ENCODE assay signal across 1 cellular context in the genomic region with DNA sequence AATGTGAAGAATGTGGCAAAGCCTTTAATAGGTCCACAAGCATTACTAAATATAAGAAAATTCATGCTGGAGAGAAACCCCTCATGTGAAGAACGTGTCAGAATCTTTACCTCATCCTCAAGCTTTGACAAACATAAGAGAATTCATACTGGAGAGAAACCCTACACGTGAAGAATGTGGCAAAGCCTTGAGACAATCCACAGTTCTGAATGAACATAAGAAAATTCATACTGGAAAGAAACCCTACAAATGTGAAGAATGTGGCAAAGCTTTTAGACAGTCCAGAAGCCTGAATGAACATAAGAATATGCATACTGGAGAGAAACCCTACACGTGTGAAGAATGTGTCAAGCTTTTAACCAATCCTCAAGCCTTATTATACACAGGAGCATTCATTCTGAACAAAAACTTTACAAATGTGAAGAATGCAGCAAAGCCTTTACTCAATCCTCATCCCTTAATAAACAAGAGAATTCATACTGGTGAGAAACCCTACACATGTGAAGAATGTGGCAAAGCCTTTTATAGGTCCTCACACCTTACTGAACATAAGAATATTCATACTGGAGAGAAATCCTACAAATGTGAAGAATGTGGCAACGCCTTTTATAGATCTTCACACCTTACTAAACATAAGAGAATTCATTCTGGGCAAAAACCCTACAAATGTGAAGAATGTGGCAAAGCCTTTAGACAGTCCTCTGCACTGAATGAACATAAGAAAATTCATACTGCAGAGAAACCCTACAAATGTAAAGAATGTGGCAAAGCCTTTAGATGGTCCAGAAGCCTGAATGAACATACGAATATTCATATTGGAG.
TF ChIP-seq lines count a peak whose summit lies in the region.

No MANE protein-coding gene starts in this region.

TF ChIP-seq in GM12878, 131 proteins besides CTCF, POLR2A, EP300 and RAD21:
- TF ChIP-seq ZNF274 (IDR thresholded peaks at IDR 0.05; ENCODE audit: insufficient read depth, insufficient read length) (peak; percentile 50), POU2F2 (IDR thresholded peaks at IDR 0.05; ENCODE audit: borderline replicate concordance, low read depth, low read length) (no peak)
